24 cellular contexts compared by ENCODE assay signal in the genomic region with DNA sequence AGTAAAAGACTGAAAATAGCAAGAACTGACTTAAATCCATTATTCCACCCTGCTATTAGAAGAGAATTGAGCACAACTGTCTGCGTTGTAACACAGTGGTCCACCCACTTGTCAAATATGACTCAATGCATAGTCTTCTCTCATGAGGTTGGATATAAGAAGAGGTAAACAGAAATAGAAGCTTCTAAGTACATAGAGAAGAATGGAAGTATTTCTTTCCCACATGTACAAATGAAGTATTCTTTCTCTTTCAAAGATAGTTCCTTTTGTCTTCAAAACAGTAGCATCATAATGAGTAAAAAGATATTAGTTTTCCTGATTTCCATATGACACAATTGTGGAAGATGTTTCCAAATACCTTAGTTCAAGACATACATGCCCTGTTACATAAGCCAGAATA.
"Had no signal": no experiment of that assay in that cellular context is flagged by ENCODE, and none has a peak within 500 bp of the region (broad histone marks: within the 10 kb centered on the region; RNA-seq: fewer than 3 reads in every experiment).

No MANE protein-coding gene starts in this region.

- H3K9me3 ChIP-seq: Peyer's patch, SJSA1 had no signal

- H3K27me3 ChIP-seq: Peyer's patch, SJSA1 had no signal

- H3K36me3 ChIP-seq: Peyer's patch, SJSA1 had no signal

- H3K4me3 ChIP-seq: Peyer's patch, SJSA1 had no signal

- H3K4me1 ChIP-seq: Peyer's patch, SJSA1 had no signal

- ATAC-seq: activated naive CD4-positive, alpha-beta T cell treated with anti-CD3 and anti-CD28 coated beads, Interleukin-2, amount 50 U/mL, for 72 hours; activated naive CD8-positive, alpha-beta T cell treated with anti-CD3 and anti-CD28 coated beads, Interleukin-2, amount 50 U/mL, for 24 hours; activated T-cell treated with anti-CD3 and anti-CD28 coated beads, Interleukin-2, amount 50 U/mL, for 4 hours; T-helper 17 cell had no signal

- H3K27ac ChIP-seq: Peyer's patch, SJSA1 had no signal

- DNase-seq: activated B cell treated with CpG ODN at 0.5 μM for 24 hours; activated CD4-positive, alpha-beta memory T cell treated with anti-CD3 and anti-CD28 coated beads for 36 hours; activated CD4-positive, alpha-beta T cell treated with anti-CD3 and anti-CD28 coated beads for 1 hour; activated CD4-positive, alpha-beta T cell treated with anti-CD3 and anti-CD28 coated beads, Interleukin-2, amount 10 ng/mL, durations not matched to agents 24 days and 14 days; activated CD8-positive, alpha-beta memory T cell treated with anti-CD3 and anti-CD28 coated beads for 24 hours; activated effector memory CD4-positive, alpha-beta T cell treated with anti-CD3 and anti-CD28 coated beads, Interleukin-2, amount 50 U/mL, for 16 hours; activated naive CD4-positive, alpha-beta T cell treated with Interleukin-2 at 50 U/mL for 16 hours; activated naive CD8-positive, alpha-beta T cell treated with anti-CD3 and anti-CD28 coated beads, Interleukin-2, amount 50 U/mL, for 24 hours; activated T-cell treated with anti-CD3 and anti-CD28 coated beads, Interleukin-2, amount 50 U/mL, for 4 hours; amniotic stem cell; MM.1S; NCI-H1105; NCI-H1436; NCI-H1694 treated with DMSO at 0.1 percent for 48 hours; NCI-H2081; NCI-H510A treated with DMSO at 0.1 percent for 48 hours; NCI-H774; OCI-M1; Peyer's patch; SHP77; T-helper 17 cell; T1000 had no signal
